ENCODE assay signal across 1 cellular context in the genomic region with DNA sequence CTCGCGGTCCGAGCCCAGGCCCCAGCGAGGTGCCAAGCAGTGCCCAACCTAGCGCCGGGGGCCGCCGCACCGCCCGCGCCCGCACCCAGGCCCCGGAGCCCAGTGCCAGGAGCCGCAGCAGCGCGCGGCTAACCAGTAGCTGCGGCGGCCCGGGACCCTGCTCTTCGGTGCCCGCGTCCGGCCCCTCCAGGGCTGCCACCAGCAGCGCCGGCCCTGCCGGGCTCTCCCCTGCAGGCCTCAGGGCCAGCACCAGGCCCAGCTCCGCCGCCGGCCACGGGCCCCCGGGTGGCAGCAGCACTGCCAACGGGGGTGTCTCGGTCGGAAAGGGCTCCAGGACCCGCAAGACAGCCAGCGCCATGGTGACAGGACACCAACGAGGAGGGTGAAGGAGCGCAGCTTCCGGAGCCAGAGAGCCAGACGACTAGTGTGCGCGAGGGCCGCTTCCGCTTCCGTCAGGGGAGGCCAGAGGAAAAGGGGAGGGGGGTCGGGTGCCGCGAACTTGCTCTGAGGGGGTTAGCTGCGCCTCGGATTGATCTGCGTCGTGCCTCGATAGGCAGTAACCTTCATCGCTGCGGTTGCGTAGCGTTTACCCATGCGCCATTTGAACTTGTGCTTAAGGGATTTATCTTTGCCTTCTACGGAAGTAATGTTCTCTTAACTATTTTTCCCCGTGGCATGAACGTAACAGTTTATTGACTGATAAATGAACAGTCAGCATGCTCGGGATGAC.
TF ChIP-seq lines count a peak whose summit lies in the region.

A gene with protein sequence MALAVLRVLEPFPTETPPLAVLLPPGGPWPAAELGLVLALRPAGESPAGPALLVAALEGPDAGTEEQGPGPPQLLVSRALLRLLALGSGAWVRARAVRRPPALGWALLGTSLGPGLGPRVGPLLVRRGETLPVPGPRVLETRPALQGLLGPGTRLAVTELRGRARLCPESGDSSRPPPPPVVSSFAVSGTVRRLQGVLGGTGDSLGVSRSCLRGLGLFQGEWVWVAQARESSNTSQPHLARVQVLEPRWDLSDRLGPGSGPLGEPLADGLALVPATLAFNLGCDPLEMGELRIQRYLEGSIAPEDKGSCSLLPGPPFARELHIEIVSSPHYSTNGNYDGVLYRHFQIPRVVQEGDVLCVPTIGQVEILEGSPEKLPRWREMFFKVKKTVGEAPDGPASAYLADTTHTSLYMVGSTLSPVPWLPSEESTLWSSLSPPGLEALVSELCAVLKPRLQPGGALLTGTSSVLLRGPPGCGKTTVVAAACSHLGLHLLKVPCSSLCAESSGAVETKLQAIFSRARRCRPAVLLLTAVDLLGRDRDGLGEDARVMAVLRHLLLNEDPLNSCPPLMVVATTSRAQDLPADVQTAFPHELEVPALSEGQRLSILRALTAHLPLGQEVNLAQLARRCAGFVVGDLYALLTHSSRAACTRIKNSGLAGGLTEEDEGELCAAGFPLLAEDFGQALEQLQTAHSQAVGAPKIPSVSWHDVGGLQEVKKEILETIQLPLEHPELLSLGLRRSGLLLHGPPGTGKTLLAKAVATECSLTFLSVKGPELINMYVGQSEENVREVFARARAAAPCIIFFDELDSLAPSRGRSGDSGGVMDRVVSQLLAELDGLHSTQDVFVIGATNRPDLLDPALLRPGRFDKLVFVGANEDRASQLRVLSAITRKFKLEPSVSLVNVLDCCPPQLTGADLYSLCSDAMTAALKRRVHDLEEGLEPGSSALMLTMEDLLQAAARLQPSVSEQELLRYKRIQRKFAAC (minus strand): TSS at position 389 of the 730 bp plus-strand sequence. CDS start 31 bp downstream, at position 358.

TF ChIP-seq in HepG2, 621 proteins besides CTCF, POLR2A, EP300 and RAD21 (continued from another document and continues in another):
- TF ChIP-seq, protein P1, sequence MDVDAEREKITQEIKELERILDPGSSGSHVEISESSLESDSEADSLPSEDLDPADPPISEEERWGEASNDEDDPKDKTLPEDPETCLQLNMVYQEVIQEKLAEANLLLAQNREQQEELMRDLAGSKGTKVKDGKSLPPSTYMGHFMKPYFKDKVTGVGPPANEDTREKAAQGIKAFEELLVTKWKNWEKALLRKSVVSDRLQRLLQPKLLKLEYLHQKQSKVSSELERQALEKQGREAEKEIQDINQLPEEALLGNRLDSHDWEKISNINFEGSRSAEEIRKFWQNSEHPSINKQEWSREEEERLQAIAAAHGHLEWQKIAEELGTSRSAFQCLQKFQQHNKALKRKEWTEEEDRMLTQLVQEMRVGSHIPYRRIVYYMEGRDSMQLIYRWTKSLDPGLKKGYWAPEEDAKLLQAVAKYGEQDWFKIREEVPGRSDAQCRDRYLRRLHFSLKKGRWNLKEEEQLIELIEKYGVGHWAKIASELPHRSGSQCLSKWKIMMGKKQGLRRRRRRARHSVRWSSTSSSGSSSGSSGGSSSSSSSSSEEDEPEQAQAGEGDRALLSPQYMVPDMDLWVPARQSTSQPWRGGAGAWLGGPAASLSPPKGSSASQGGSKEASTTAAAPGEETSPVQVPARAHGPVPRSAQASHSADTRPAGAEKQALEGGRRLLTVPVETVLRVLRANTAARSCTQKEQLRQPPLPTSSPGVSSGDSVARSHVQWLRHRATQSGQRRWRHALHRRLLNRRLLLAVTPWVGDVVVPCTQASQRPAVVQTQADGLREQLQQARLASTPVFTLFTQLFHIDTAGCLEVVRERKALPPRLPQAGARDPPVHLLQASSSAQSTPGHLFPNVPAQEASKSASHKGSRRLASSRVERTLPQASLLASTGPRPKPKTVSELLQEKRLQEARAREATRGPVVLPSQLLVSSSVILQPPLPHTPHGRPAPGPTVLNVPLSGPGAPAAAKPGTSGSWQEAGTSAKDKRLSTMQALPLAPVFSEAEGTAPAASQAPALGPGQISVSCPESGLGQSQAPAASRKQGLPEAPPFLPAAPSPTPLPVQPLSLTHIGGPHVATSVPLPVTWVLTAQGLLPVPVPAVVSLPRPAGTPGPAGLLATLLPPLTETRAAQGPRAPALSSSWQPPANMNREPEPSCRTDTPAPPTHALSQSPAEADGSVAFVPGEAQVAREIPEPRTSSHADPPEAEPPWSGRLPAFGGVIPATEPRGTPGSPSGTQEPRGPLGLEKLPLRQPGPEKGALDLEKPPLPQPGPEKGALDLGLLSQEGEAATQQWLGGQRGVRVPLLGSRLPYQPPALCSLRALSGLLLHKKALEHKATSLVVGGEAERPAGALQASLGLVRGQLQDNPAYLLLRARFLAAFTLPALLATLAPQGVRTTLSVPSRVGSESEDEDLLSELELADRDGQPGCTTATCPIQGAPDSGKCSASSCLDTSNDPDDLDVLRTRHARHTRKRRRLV (CRISPR knock-in tag; IDR thresholded peaks at IDR 0.05) = no peak
- TF ChIP-seq AHDC1 (CRISPR knock-in tag; IDR thresholded peaks at IDR 0.05; ENCODE audit: borderline replicate concordance) = peak; percentile 50
- TF ChIP-seq ELK4 (CRISPR knock-in tag; IDR thresholded peaks at IDR 0.05; ENCODE audit: borderline replicate concordance) = no peak
- peak; percentile 52; the same call in 1 of the 2 replicates for TF ChIP-seq MTA1 (CRISPR knock-in tag; IDR thresholded peaks at IDR 0.05; ENCODE audit: borderline replicate concordance)
- TF ChIP-seq ZNF446 (CRISPR knock-in tag; IDR thresholded peaks at IDR 0.05) = peak; percentile 73; the same call in 1 of the 2 replicates
- TF ChIP-seq PRDM15 (CRISPR knock-in tag; IDR thresholded peaks at IDR 0.05) = no peak; the same call in 1 of the 2 replicates
- no peak for TF ChIP-seq ZNF33A (CRISPR knock-in tag; IDR thresholded peaks at IDR 0.05; ENCODE audit: borderline replicate concordance)
- TF ChIP-seq MBD4 (IDR thresholded peaks at IDR 0.05; ENCODE audit: borderline replicate concordance, low read length) = no peak
- no peak for TF ChIP-seq ISX (CRISPR knock-in tag; conservative IDR thresholded peaks at IDR 0.05)
- TF ChIP-seq HDAC1 (CRISPR knock-in tag; IDR thresholded peaks at IDR 0.05) = peak; percentile 85
- peak; percentile 89 for TF ChIP-seq ZFY (CRISPR knock-in tag; IDR thresholded peaks at IDR 0.05)
- TF ChIP-seq ZNF713 (CRISPR knock-in tag; IDR thresholded peaks at IDR 0.05) = 0 out of 2 replicates have a peak, but pooled peaks have one; percentile 20
- TF ChIP-seq HNRNPK (IDR thresholded peaks at IDR 0.05; ENCODE audit: low read depth, low read length, poor library complexity, severe bottlenecking) = peak; percentile 64
- no peak for TF ChIP-seq JDP2 (CRISPR knock-in tag; IDR thresholded peaks at IDR 0.05; ENCODE audit: borderline replicate concordance)
- no peak for TF ChIP-seq ZNF598 (CRISPR knock-in tag; IDR thresholded peaks at IDR 0.05; ENCODE audit: borderline replicate concordance)
- peak; percentile 73; the same call in 1 of the 2 replicates for TF ChIP-seq SMYD3 (CRISPR knock-in tag; IDR thresholded peaks at IDR 0.05)
- no peak for TF ChIP-seq BRCA1 (CRISPR knock-in tag; IDR thresholded peaks at IDR 0.05)
- no peak for TF ChIP-seq ZNF652 (CRISPR knock-in tag; IDR thresholded peaks at IDR 0.05; ENCODE audit: borderline replicate concordance, low read depth)
- TF ChIP-seq KLF11 (CRISPR knock-in tag; IDR thresholded peaks at IDR 0.05) = peak; percentile 85
- TF ChIP-seq MEIS1 (CRISPR knock-in tag; IDR thresholded peaks at IDR 0.05; ENCODE audit: borderline replicate concordance) = peak; percentile 66; the same call in 1 of the 2 replicates
- no peak for TF ChIP-seq ZNF10 (CRISPR knock-in tag; IDR thresholded peaks at IDR 0.05; ENCODE audit: borderline replicate concordance, low read depth)
- TF ChIP-seq RELA (CRISPR knock-in tag; IDR thresholded peaks at IDR 0.05) = peak; percentile 66; the same call in 1 of the 2 replicates
- TF ChIP-seq TSC22D2 (CRISPR knock-in tag; IDR thresholded peaks at IDR 0.05; ENCODE audit: borderline replicate concordance) = 0 out of 2 replicates have a peak, but pooled peaks have one; percentile 30
- TF ChIP-seq, protein P2, sequence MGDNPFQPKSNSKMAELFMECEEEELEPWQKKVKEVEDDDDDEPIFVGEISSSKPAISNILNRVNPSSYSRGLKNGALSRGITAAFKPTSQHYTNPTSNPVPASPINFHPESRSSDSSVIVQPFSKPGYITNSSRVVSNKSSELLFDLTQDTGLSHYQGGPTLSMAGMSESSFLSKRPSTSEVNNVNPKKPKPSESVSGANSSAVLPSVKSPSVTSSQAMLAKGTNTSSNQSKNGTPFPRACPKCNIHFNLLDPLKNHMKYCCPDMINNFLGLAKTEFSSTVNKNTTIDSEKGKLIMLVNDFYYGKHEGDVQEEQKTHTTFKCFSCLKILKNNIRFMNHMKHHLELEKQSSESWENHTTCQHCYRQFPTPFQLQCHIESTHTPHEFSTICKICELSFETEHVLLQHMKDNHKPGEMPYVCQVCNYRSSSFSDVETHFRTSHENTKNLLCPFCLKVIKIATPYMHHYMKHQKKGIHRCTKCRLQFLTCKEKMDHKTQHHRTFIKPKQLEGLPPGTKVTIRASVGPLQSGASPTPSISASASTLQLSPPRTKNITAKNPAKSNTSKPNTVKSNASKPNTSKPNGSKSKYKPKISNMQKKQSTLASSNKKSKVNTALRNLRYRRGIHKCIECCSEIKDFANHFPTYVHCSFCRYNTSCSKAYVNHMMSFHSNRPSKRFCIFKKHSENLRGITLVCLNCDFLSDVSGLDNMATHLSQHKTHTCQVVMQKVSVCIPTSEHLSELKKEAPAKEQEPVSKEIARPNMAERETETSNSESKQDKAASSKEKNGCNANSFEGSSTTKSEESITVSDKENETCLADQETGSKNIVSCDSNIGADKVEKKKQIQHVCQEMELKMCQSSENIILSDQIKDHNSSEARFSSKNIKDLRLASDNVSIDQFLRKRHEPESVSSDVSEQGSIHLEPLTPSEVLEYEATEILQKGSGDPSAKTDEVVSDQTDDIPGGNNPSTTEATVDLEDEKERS (CRISPR knock-in tag; IDR thresholded peaks at IDR 0.05) = peak; percentile 51; the same call in 1 of the 2 replicates
- peak; percentile 94 for TF ChIP-seq KAT7 (CRISPR knock-in tag; IDR thresholded peaks at IDR 0.05; ENCODE audit: borderline replicate concordance)
- peak; percentile 81 for TF ChIP-seq AGO2 (optimal IDR thresholded peaks at IDR 0.05; ENCODE audit: low read depth, low read length)
- TF ChIP-seq SP140L (CRISPR knock-in tag; IDR thresholded peaks at IDR 0.05; ENCODE audit: borderline replicate concordance) = 0 out of 2 replicates have a peak, but pooled peaks have one; percentile 58
- TF ChIP-seq ZNF124 (CRISPR knock-in tag; IDR thresholded peaks at IDR 0.05) = peak; percentile 80; the same call in 1 of the 2 replicates
- peak; percentile 76 for TF ChIP-seq ZMYM4 (CRISPR knock-in tag; IDR thresholded peaks at IDR 0.05)
- TF ChIP-seq TMF1 (CRISPR knock-in tag; IDR thresholded peaks at IDR 0.05; ENCODE audit: low read depth) = no peak
